In the genomic region with DNA sequence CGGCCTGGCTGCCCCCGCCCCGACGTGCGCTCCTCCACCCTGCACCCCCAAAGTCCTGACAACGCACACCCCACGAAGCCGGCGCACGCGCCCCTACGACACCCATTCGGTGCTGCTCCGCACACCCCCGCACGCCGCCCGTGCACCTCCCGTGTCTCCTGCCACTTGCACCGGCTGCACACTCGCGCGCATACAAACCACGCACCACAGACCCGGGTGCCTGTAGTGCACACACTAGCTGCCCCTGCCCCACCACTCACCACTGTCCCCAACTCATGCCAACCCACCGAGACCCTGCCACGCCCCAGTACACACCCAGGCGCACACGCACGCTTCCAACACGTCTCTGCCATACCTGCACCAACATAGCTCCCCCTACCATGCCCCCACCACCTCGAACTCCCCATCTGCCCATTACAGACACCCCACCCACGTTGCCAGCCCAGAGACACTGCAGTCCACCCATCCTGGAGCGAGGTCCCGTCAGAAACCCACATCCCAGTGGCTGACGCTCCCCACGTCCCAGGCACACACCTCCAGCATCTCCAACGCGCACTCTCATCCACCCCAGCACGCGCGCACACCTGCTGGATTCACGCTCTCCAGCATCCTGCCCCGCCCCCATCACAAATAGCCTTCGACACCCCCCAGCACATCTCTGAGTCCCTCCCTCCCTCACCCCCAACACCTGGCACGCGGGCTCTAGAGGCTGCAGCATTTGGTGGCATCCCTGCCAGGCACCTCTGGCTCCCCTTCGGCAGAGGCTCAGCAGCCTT, we compare ENCODE assay signal across 12 cellular contexts. TPM values are rescaled to one million over a fixed set of nuclear protein-coding genes. Genes with fewer than 3 reads are reported as not detected.
DNase-seq lines count a peak whose midpoint lies in the region; ATAC-seq and TF ChIP-seq lines count a peak whose summit lies in the region.
"Had no signal": no experiment of that assay in that cellular context is flagged by ENCODE, and none has a peak within 500 bp of the region (broad histone marks: within the 10 kb centered on the region; RNA-seq: fewer than 3 reads in every experiment).

No MANE protein-coding gene starts in this region.

- CTCF ChIA-PET in PC-9 (lab: Charles Lee), result no interaction called here

- H3K27ac ChIP-seq in GM23338 (ENCODE audit: low read depth), result no peak overlapping the region
- no peak overlapping the region for H3K27ac ChIP-seq in neuronal stem cell (replicated peaks; ENCODE audit: low read length)
- H3K27ac ChIP-seq in PC-9, result no peak overlapping the region
- H3K27ac ChIP-seq: body of pancreas, epithelial cell of prostate had no signal

- no peaks in the 10 kb centered on the region for H3F3A ChIP-seq in GM23338 (replicated peaks; ENCODE audit: low read depth)
- H3F3A ChIP-seq in PC-9 (ENCODE audit: insufficient read depth, low read depth), result no peaks in the 10 kb centered on the region

- POLR2A ChIA-PET in PC-9 (lab: Charles Lee; ENCODE audit: unreplicated experiment), result no interaction called here

- no peaks in the 10 kb centered on the region for H3K9me2 ChIP-seq in GM23338 (ENCODE audit: insufficient read depth)
- no peaks in the 10 kb centered on the region for H3K9me2 ChIP-seq in PC-9 (ENCODE audit: insufficient read depth)

- no peak overlapping the region for H3K23ac ChIP-seq in neuronal stem cell (ENCODE audit: low read depth, low read length, poor library complexity)

- no peak overlapping the region for H4K8ac ChIP-seq in neuronal stem cell (ENCODE audit: low read depth, low read length)

- H2BK5ac ChIP-seq in neuronal stem cell (ENCODE audit: low read length), result no peak overlapping the region

- H3K79me1 ChIP-seq in neuronal stem cell (ENCODE audit: low read depth, low read length), result no peaks in the 10 kb centered on the region

- peak overlapping the region; percentile 70 for H2AK5ac ChIP-seq in neuronal stem cell (ENCODE audit: low read depth, low read length)

- H3K36me3 Mint-ChIP-seq in T-helper 2 cell treated with Interferon-gamma antibody and Interleukin-4, amounts not matched to agents 5 μg/mL and 100 μg/mL, for 36 hours (ENCODE audit: low read depth), result no peaks in the 10 kb centered on the region
- no peaks in the 10 kb centered on the region for H3K36me3 Mint-ChIP-seq in GM23338 (ENCODE audit: low read depth)
- H3K36me3 Mint-ChIP-seq in central memory CD8-positive, alpha-beta T cell (ENCODE audit: insufficient read depth), result peaks cover 1% of the 10 kb centered on the region

- no peak overlapping the region; the same call in 1 of the 2 replicates for H2AFZ ChIP-seq in GM23338
- H2AFZ ChIP-seq in neuronal stem cell (ENCODE audit: low read length), result peak overlapping the region; percentile 22
- H2AFZ ChIP-seq in PC-9, result no peak overlapping the region

- no peaks in the 10 kb centered on the region; the same call in 1 of the 2 replicates for H3K4me1 ChIP-seq in GM23338 (ENCODE audit: insufficient read depth)
- H3K4me1 ChIP-seq in neuronal stem cell (ENCODE audit: control insufficient read depth in 2 of 2, insufficient read depth in 1 of 2, low read depth in 1 of 2, low read length in 2 of 2), result peaks cover 14 to 16% of the 10 kb centered on the region in 2 donors
- H3K4me1 ChIP-seq in PC-9 (replicated peaks; ENCODE audit: insufficient read depth), result peaks cover 9% of the 10 kb centered on the region

- H3K9ac ChIP-seq in neuronal stem cell (ENCODE audit: low read depth, low read length, poor library complexity), result no peak overlapping the region

- H3K36me3 ChIP-seq in GM23338 (ENCODE audit: insufficient read depth) (no peaks in the 10 kb centered on the region), neuronal stem cell (replicated peaks in 1 of 2; ENCODE audit: control insufficient read depth in 2 of 2, insufficient read depth in 2 of 2, low read length in 2 of 2) (no peaks in the 10 kb centered on the region), PC-9 (ENCODE audit: low read depth) (no peaks in the 10 kb centered on the region)

- H2BK15ac ChIP-seq in neuronal stem cell (ENCODE audit: low read length), result no peak overlapping the region

- no peak overlapping the region for H2BK120ac ChIP-seq in neuronal stem cell (ENCODE audit: low read depth, low read length)

- H3K4me2 ChIP-seq in GM23338 (0 out of 2 replicates have a peak overlapping the region, but pooled peaks have one; percentile 75), neuronal stem cell (ENCODE audit: insufficient read depth, low read length, poor library complexity, severe bottlenecking) (peak overlapping the region; percentile 49), PC-9 (no peak overlapping the region)

- whole genome bisulfite sequencing in neuronal stem cell (ENCODE audit: extremely low coverage in 2 of 2, insufficient read length in 2 of 2, insufficient replicate concordance in 1 of 2), 2 donors, result no CpG with 5 or more reads among the region's 48 CpGs

- H3K4me3 ChIP-seq in GM23338 (peak overlapping the region; percentile 48), neuronal stem cell (ENCODE audit: low read length in 2 of 2) (peak overlapping the region; percentile 21 to 71), PC-9 (no peak overlapping the region)
- H3K4me3 ChIP-seq: body of pancreas had no signal

- peak overlapping the region; percentile 75 for H2BK12ac ChIP-seq in neuronal stem cell (ENCODE audit: low read length)

- H3K79me2 ChIP-seq in GM23338 (replicated peaks; ENCODE audit: insufficient read depth) (no peaks in the 10 kb centered on the region), PC-9 (ENCODE audit: low read depth) (no peaks in the 10 kb centered on the region)

- DNase-seq in T-helper 2 cell treated with Interferon-gamma antibody and Interleukin-4, amounts not matched to agents 5 μg/mL and 100 μg/mL, for 36 hours (ENCODE audit: low spot score), result no peak
- no peak for DNase-seq in T-helper 2 cell
- peak; percentile 18 for DNase-seq in GM23338 (ENCODE audit: low spot score)
- no peak for DNase-seq in central memory CD8-positive, alpha-beta T cell (ENCODE audit: low spot score in 2 of 2)
- no peak for DNase-seq in neuronal stem cell (ENCODE audit: low spot score)
- no peak for DNase-seq in amniotic stem cell (lab: John Stamatoyannopoulos, UW)
- DNase-seq in PC-9, result no peak
- DNase-seq: body of pancreas, IMR-90 had no signal

- no peak for TF ChIP-seq CTCF in GM23338 (conservative IDR thresholded peaks at IDR 0.05; ENCODE audit: low read depth in 2 of 2)
- no peak for TF ChIP-seq CTCF in PC-9 (conservative IDR thresholded peaks at IDR 0.05)

- H3K9me3 ChIP-seq in neuronal stem cell (replicated peaks in 1 of 2; ENCODE audit: control insufficient read depth in 2 of 2, insufficient read depth in 1 of 2, low read depth in 1 of 2, low read length in 2 of 2), result no peaks in the 10 kb centered on the region
- no peaks in the 10 kb centered on the region for H3K9me3 ChIP-seq in PC-9 (ENCODE audit: insufficient read depth, low read depth)
- H3K9me3 ChIP-seq: body of pancreas had no signal

- no peak overlapping the region for H3K4ac ChIP-seq in neuronal stem cell (ENCODE audit: low read length)

- H3K9me3 Mint-ChIP-seq in T-helper 2 cell treated with Interferon-gamma antibody and Interleukin-4, amounts not matched to agents 5 μg/mL and 100 μg/mL, for 36 hours, result no peaks in the 10 kb centered on the region
- no peaks in the 10 kb centered on the region; the same call in 2 of the 3 replicates for H3K9me3 Mint-ChIP-seq in GM23338
- no peaks in the 10 kb centered on the region for H3K9me3 Mint-ChIP-seq in central memory CD8-positive, alpha-beta T cell

- H3K27me3 ChIP-seq in GM23338 (ENCODE audit: insufficient read depth) (peaks cover 72% of the 10 kb centered on the region), neuronal stem cell (ENCODE audit: control insufficient read depth in 3 of 3, insufficient read depth in 3 of 3, low read depth in 1 of 3, low read length in 3 of 3) (peaks cover 7 to 89% (median 48%) of the 10 kb centered on the region in 3 experiments), PC-9 (ENCODE audit: insufficient read depth, low read depth) (peaks cover 22% of the 10 kb centered on the region)

- H3K4me3 Mint-ChIP-seq in T-helper 2 cell treated with Interferon-gamma antibody and Interleukin-4, amounts not matched to agents 5 μg/mL and 100 μg/mL, for 36 hours, result peak overlapping the region; percentile 45
- peak overlapping the region; percentile 62 for H3K4me3 Mint-ChIP-seq in GM23338
- H3K4me3 Mint-ChIP-seq in central memory CD8-positive, alpha-beta T cell, result peak overlapping the region; percentile 40

- ATAC-seq in GM23338 (no peak), HG03354 (IDR thresholded peaks at IDR 0.05; ENCODE audit: poor library complexity, severe bottlenecking, unreplicated experiment) (no peak)
- ATAC-seq in central memory CD8-positive, alpha-beta T cell (replicated peaks; ENCODE audit: extremely low read depth, poor library complexity, severe bottlenecking), result no peak
- ATAC-seq: body of pancreas had no signal

- no peak overlapping the region for H3K27ac Mint-ChIP-seq in T-helper 2 cell treated with Interferon-gamma antibody and Interleukin-4, amounts not matched to agents 5 μg/mL and 100 μg/mL, for 36 hours
- no peak overlapping the region for H3K27ac Mint-ChIP-seq in GM23338
- no peak overlapping the region for H3K27ac Mint-ChIP-seq in central memory CD8-positive, alpha-beta T cell (ENCODE audit: low read depth)

- H3K14ac ChIP-seq in neuronal stem cell (ENCODE audit: low read length), result peak overlapping the region; percentile 47

- H3K27me3 Mint-ChIP-seq in T-helper 2 cell treated with Interferon-gamma antibody and Interleukin-4, amounts not matched to agents 5 μg/mL and 100 μg/mL, for 36 hours (ENCODE audit: low read depth), result peaks cover 41% of the 10 kb centered on the region
- H3K27me3 Mint-ChIP-seq in GM23338 (ENCODE audit: insufficient read depth, low read depth, poor library complexity), result peaks cover 57% of the 10 kb centered on the region
- H3K27me3 Mint-ChIP-seq in central memory CD8-positive, alpha-beta T cell, result peaks cover 46% of the 10 kb centered on the region

- peak overlapping the region; percentile 85 for H3K18ac ChIP-seq in neuronal stem cell (ENCODE audit: low read length)

- intact Hi-C loops in PC-9 (cut with micrococcal nuclease; ENCODE audit: unreplicated experiment), result no loop called here

- no peaks in the 10 kb centered on the region for H3K4me1 Mint-ChIP-seq in T-helper 2 cell treated with Interferon-gamma antibody and Interleukin-4, amounts not matched to agents 5 μg/mL and 100 μg/mL, for 36 hours (ENCODE audit: low read depth)
- peaks cover 8% of the 10 kb centered on the region; the same call in 2 of the 3 replicates for H3K4me1 Mint-ChIP-seq in GM23338
- peaks cover 5% of the 10 kb centered on the region for H3K4me1 Mint-ChIP-seq in central memory CD8-positive, alpha-beta T cell

- no peak overlapping the region for H4K91ac ChIP-seq in neuronal stem cell (ENCODE audit: low read depth, low read length, poor library complexity)

- BruUV-seq in PC-9 (replicated peaks; lab: Mats Ljungman, UMichigan), result no TSS peak

- H4K20me1 ChIP-seq in GM23338 (replicated peaks; ENCODE audit: insufficient read depth), result no peaks in the 10 kb centered on the region
- H4K20me1 ChIP-seq in PC-9 (ENCODE audit: insufficient read depth), result no peaks in the 10 kb centered on the region

RNA-seq across cellular contexts. Expression of gene DUSP9, which starts 4.2 kb away (rescaled TPM):
- total RNA-seq in GM23338 (2014; rRNA removed; shearing (Covaris generic)), result 3.4 and 3.9 TPM in 2 replicates
- polyA plus RNA-seq in GM23338 (2016; fragmentation: Nextera tagmentation; extraction: Ambion mirVana), result 0.54 and 0.71 TPM in 2 replicates
- 1.5 TPM for polyA plus RNA-seq in neuronal stem cell (2013, experiment 1 of 2)
- 1.4 TPM for polyA plus RNA-seq in neuronal stem cell (2013, experiment 2 of 2)
- 1.3 and 1.8 TPM in 2 replicates for total RNA-seq in PC-9 (2021)
- total RNA-seq: body of pancreas had no signal

RNA-seq across cellular contexts. Expression of gene PNCK, which starts 30.8 kb away (rescaled TPM):
- 5.4 and 11.9 TPM in 2 replicates for total RNA-seq in GM23338 (2014; rRNA removed; shearing (Covaris generic))
- polyA plus RNA-seq in GM23338 (2016; fragmentation: Nextera tagmentation; extraction: Ambion mirVana), result 3.0 and 3.5 TPM in 2 replicates
- polyA plus RNA-seq in neuronal stem cell (2013, experiment 1 of 2), result 20.3 TPM
- 20.9 TPM for polyA plus RNA-seq in neuronal stem cell (2013, experiment 2 of 2)
- total RNA-seq in PC-9 (2021), result 1.0 and 4.4 TPM in 2 replicates
- total RNA-seq: activated CD8-positive, alpha-beta memory T cell treated with anti-CD3 and anti-CD28 coated beads for 36 hours; body of pancreas had no signal

RNA-seq across cellular contexts. Expression of gene CCNQ, which starts 43.9 kb away (rescaled TPM):
- 18.3 and 30.2 TPM in 2 replicates for total RNA-seq in GM23338 (2014; rRNA removed; shearing (Covaris generic))
- polyA plus RNA-seq in GM23338 (2016; fragmentation: Nextera tagmentation; extraction: Ambion mirVana), result 19.4 and 23.9 TPM in 2 replicates
- 24.9 TPM for polyA plus RNA-seq in neuronal stem cell (2013, experiment 1 of 2)
- 25.1 TPM for polyA plus RNA-seq in neuronal stem cell (2013, experiment 2 of 2)
- total RNA-seq in PC-9 (2021), result 33.9 and 35.9 TPM in 2 replicates

RNA-seq across cellular contexts. Expression of gene SLC6A8, which starts 44.9 kb away (rescaled TPM):
- 61.9 and 68.6 TPM in 2 replicates for total RNA-seq in GM23338 (2014; rRNA removed; shearing (Covaris generic))
- 19.5 and 22.2 TPM in 2 replicates for polyA plus RNA-seq in GM23338 (2016; fragmentation: Nextera tagmentation; extraction: Ambion mirVana)
- polyA plus RNA-seq in neuronal stem cell (2013, experiment 1 of 2), result 122 TPM
- 123 TPM for polyA plus RNA-seq in neuronal stem cell (2013, experiment 2 of 2)
- 37.6 and 40.5 TPM in 2 replicates for total RNA-seq in PC-9 (2021)
